In genomic region chr19:1881393-1882088, GRCh38 we compare ENCODE assay signal across 7 cellular contexts. TPM values are rescaled to one million over a fixed set of nuclear protein-coding genes. Genes with fewer than 3 reads are reported as not detected.
DNase-seq lines count a peak whose midpoint lies in the region; ATAC-seq, FAIRE-seq and TF ChIP-seq lines count a peak whose summit lies in the region.
"Not testable (repeated sequence)": the region's sequence is repeated elsewhere in the genome, so short reads cannot be mapped to it uniquely, and the experiment has no call there.

No MANE protein-coding gene starts in this region.

- H3K4me1 Mint-ChIP-seq in activated T-cell treated with anti-CD3 and anti-CD28 coated beads, Interleukin-2, amount 50 U/mL, for 24 hours (ENCODE audit: low read depth) = peaks cover 37% of the 10 kb centered on the region

- not testable (repeated sequence) for H4K20me1 ChIP-seq in OCI-LY1 (ENCODE audit: insufficient read depth, low read length); GM12878 (ENCODE audit: control insufficient read depth, insufficient read depth)
- H4K20me1 ChIP-seq in osteoblast (ENCODE audit: insufficient read depth, low read length) = peaks cover 38% of the 10 kb centered on the region

- H3F3A ChIP-seq in OCI-LY1 (ENCODE audit: insufficient read depth, low read length) = not testable (repeated sequence)

- H3K36me3 Mint-ChIP-seq in activated T-cell treated with anti-CD3 and anti-CD28 coated beads, Interleukin-2, amount 50 U/mL, for 24 hours (ENCODE audit: low read depth) = peaks cover 50% of the 10 kb centered on the region

- not testable (repeated sequence) for H3K27me3 Mint-ChIP-seq in activated T-cell treated with anti-CD3 and anti-CD28 coated beads, Interleukin-2, amount 50 U/mL, for 24 hours

- H3K4me1 ChIP-seq in OCI-LY1 (ENCODE audit: insufficient read depth, low read length, severe bottlenecking) = peaks cover 32% of the 10 kb centered on the region
- H3K4me1 ChIP-seq in GM12878 (ENCODE audit: control insufficient read depth, insufficient read depth, low read length) = peaks cover 21% of the 10 kb centered on the region
- peaks cover 40 to 63% (median 48%) of the 10 kb centered on the region in 3 donors for H3K4me1 ChIP-seq in esophagus squamous epithelium
- peaks cover 46% of the 10 kb centered on the region for H3K4me1 ChIP-seq in lower lobe of right lung
- peaks cover 11% of the 10 kb centered on the region for H3K4me1 ChIP-seq in osteoblast (ENCODE audit: insufficient read depth, low read length)
- peaks cover 20 to 48% (median 46%) of the 10 kb centered on the region in 5 donors for H3K4me1 ChIP-seq in subcutaneous abdominal adipose tissue (ENCODE audit: control insufficient read depth in 5 of 5, insufficient read depth in 5 of 5, low read length in 5 of 5)

- DNase-seq in activated T-cell treated with anti-CD3 and anti-CD28 coated beads, Interleukin-2, amount 50 U/mL, for 24 hours; GM12878 (ENCODE audit: low read depth, low spot score); esophagus squamous epithelium (lab: John Stamatoyannopoulos, UW); lower lobe of right lung: not testable (repeated sequence)
- DNase-seq in osteoblast (ENCODE audit: insufficient read length, low spot score, missing footprints) = peak; percentile 46

- H3K4me3 ChIP-seq in OCI-LY1 (ENCODE audit: low read depth, low read length, poor library complexity, severe bottlenecking) = peak overlapping the region; percentile 81
- not testable (repeated sequence) for H3K4me3 ChIP-seq in GM12878; osteoblast (ENCODE audit: insufficient read depth, low read length)
- H3K4me3 ChIP-seq in esophagus squamous epithelium = peak overlapping the region in 3 of 4 donors; percentile 20 to 98 (median 28)
- peak overlapping the region; percentile 97 for H3K4me3 ChIP-seq in lower lobe of right lung
- peak overlapping the region in 3 of 5 donors; percentile 22 to 93 (median 46) for H3K4me3 ChIP-seq in subcutaneous abdominal adipose tissue (ENCODE audit: low read depth in 1 of 5, low read length in 5 of 5)

- H3K9me3 Mint-ChIP-seq in activated T-cell treated with anti-CD3 and anti-CD28 coated beads, Interleukin-2, amount 50 U/mL, for 24 hours = not testable (repeated sequence)

- H2AFZ ChIP-seq in OCI-LY1 (ENCODE audit: low read length); GM12878 (ENCODE audit: control insufficient read depth, low read depth, low read length); osteoblast (ENCODE audit: low read length): not testable (repeated sequence)

- TF ChIP-seq RAD21 in GM12878 (IDR thresholded peaks at IDR 0.05; ENCODE audit: insufficient read depth, low read depth, low read length) = not testable (repeated sequence)

- not testable (repeated sequence) for FAIRE-seq in GM12878 (lab: Jason Lieb, UNC)

- peak overlapping the region; percentile 96 for H3K27ac Mint-ChIP-seq in activated T-cell treated with anti-CD3 and anti-CD28 coated beads, Interleukin-2, amount 50 U/mL, for 24 hours

- TF ChIP-seq POLR2A in GM12878 (IDR thresholded peaks at IDR 0.05; ENCODE audit: low read depth, low read length); esophagus squamous epithelium (IDR thresholded peaks at IDR 0.05): not testable (repeated sequence)

- H3K36me3 ChIP-seq in OCI-LY1 (ENCODE audit: insufficient read depth, low read length); GM12878 (ENCODE audit: control insufficient read depth in 2 of 2, insufficient read depth in 2 of 2, low read length in 1 of 2); osteoblast (ENCODE audit: insufficient read depth, low read length): not testable (repeated sequence)
- H3K36me3 ChIP-seq in esophagus squamous epithelium (peaks cover 0 to 25% (median 6%) of the 10 kb centered on the region in 3 donors), lower lobe of right lung (peaks cover 22% of the 10 kb centered on the region), subcutaneous abdominal adipose tissue (ENCODE audit: control insufficient read depth in 5 of 5, insufficient read depth in 5 of 5, low read length in 5 of 5) (peaks cover 0 to 14% (median 4%) of the 10 kb centered on the region in 5 donors)

- CTCF ChIA-PET in GM12878 (lab: Yijun Ruan, JAX) = interaction anchor here (1.7 kb wide), 1 partner anchor 16 kb away, joined by 5 read pairs; no protein-coding TSS in a partner anchor

- not testable (repeated sequence) for TF ChIP-seq CTCF in OCI-LY1 (IDR thresholded peaks at IDR 0.05; ENCODE audit: low read length); GM12878 (IDR thresholded peaks at IDR 0.05 in 2 of 3, conservative IDR thresholded peaks at IDR 0.05 in 1 of 3; ENCODE audit: control insufficient read depth in 2 of 3, extremely low read depth in 1 of 3, insufficient read depth in 1 of 3, low read depth in 3 of 3, low read length in 3 of 3); esophagus squamous epithelium (IDR thresholded peaks at IDR 0.05); lower lobe of right lung (IDR thresholded peaks at IDR 0.05); osteoblast (IDR thresholded peaks at IDR 0.05; ENCODE audit: extremely low read depth, low read depth, low read length)

- RAD21 ChIA-PET in GM12878 (lab: Charles Lee; ENCODE audit: unreplicated experiment) = not testable (repeated sequence)

- peak overlapping the region; percentile 84; the same call in 1 of the 2 replicates for H3K9ac ChIP-seq in OCI-LY1 (ENCODE audit: low read length)
- not testable (repeated sequence) for H3K9ac ChIP-seq in GM12878 (ENCODE audit: control insufficient read depth, insufficient read depth, low read length)
- peak overlapping the region in 1 of 5 donors; percentile 87 for H3K9ac ChIP-seq in subcutaneous abdominal adipose tissue (ENCODE audit: low read length in 5 of 5)

- H3K27ac ChIP-seq in OCI-LY1 (ENCODE audit: low read depth, low read length, poor library complexity, severe bottlenecking) (peak overlapping the region; percentile 79), GM12878 (ENCODE audit: control insufficient read depth, insufficient read depth) (peak overlapping the region; percentile 30; the same call in 1 of the 2 replicates), esophagus squamous epithelium (peak overlapping the region; percentile 66 to 96 (median 95)), lower lobe of right lung (peak overlapping the region; percentile 90), subcutaneous abdominal adipose tissue (ENCODE audit: low read depth, low read length) (peak overlapping the region; percentile 52)
- not testable (repeated sequence) for H3K27ac ChIP-seq in osteoblast (ENCODE audit: low read depth, low read length)

- not testable (repeated sequence) for ATAC-seq in GM12878, lower lobe of right lung

- SMC1A ChIA-PET in GM12878 (lab: Charles Lee; ENCODE audit: uncharacterized antibody, unreplicated experiment) = not testable (repeated sequence)

- BruUV-seq in GM12878 (replicated peaks; lab: Mats Ljungman, UMichigan) = not testable (repeated sequence)

- 92% methylated on average over 12 of the region's 44 CpGs for WGBS in GM12878 (ENCODE audit: insufficient coverage, insufficient replicate concordance, low lambda C conversion rate, missing lambda C conversion rate)
- 40% methylated on average over 1 of the region's 44 CpGs; no CpG with 5 or more reads in 1 of the 2 donors for WGBS in esophagus squamous epithelium, 2 donors

- intact Hi-C loops in GM12878 (cut with micrococcal nuclease; ENCODE audit: unreplicated experiment); esophagus squamous epithelium (cut with DNase I); lower lobe of right lung (cut with DNase I): not testable (repeated sequence)

- H3K9me3 ChIP-seq in OCI-LY1 (ENCODE audit: low read length); GM12878 (replicated peaks; ENCODE audit: control insufficient read depth, insufficient read depth, low read length); esophagus squamous epithelium; lower lobe of right lung; osteoblast (ENCODE audit: low read depth, low read length); subcutaneous abdominal adipose tissue (ENCODE audit: control insufficient read depth in 5 of 5, low read length in 5 of 5): not testable (repeated sequence)

- not testable (repeated sequence) for H3K9me2 ChIP-seq in OCI-LY1 (ENCODE audit: low read depth, low read length)

- H3K4me2 ChIP-seq in OCI-LY1 (ENCODE audit: low read length) (peak overlapping the region; percentile 93), GM12878 (ENCODE audit: control insufficient read depth, insufficient read depth) (peak overlapping the region; percentile 55; the same call in 1 of the 2 replicates)
- not testable (repeated sequence) for H3K4me2 ChIP-seq in osteoblast (ENCODE audit: insufficient read depth, low read length)

- in situ Hi-C loops in GM12878 (cut with MboI) = not testable (repeated sequence)

- not testable (repeated sequence) for TF ChIP-seq EP300 in GM12878 (IDR thresholded peaks at IDR 0.05; ENCODE audit: borderline replicate concordance in 1 of 2, control insufficient read depth in 1 of 2, low read depth in 2 of 2, low read length in 2 of 2)

- not testable (repeated sequence) for H3K27me3 ChIP-seq in OCI-LY1 (ENCODE audit: insufficient read depth, low read length); GM12878 (replicated peaks in 1 of 2; ENCODE audit: control insufficient read depth in 2 of 2, insufficient read depth in 2 of 2, low read length in 1 of 2); esophagus squamous epithelium; lower lobe of right lung (ENCODE audit: low read depth); osteoblast (ENCODE audit: insufficient read depth, low read length); subcutaneous abdominal adipose tissue (ENCODE audit: control insufficient read depth in 5 of 5, insufficient read depth in 4 of 5, low read length in 5 of 5)

- POLR2A ChIA-PET in GM12878 (lab: Charles Lee) = not testable (repeated sequence)

- H3K79me2 ChIP-seq in OCI-LY1 (ENCODE audit: insufficient read depth, low read length) (peaks cover 27% of the 10 kb centered on the region), GM12878 (ENCODE audit: control insufficient read depth, insufficient read depth, low read length) (peaks cover 34% of the 10 kb centered on the region), osteoblast (ENCODE audit: insufficient read depth, low read length) (peaks cover 48% of the 10 kb centered on the region)

- H3K4me3 Mint-ChIP-seq in activated T-cell treated with anti-CD3 and anti-CD28 coated beads, Interleukin-2, amount 50 U/mL, for 24 hours = peak overlapping the region; percentile 94

RNA-seq across cellular contexts. Expression of gene ABHD17A, which starts 3.8 kb away (rescaled TPM):
- 25.8 and 29.5 TPM in 2 replicates for total RNA-seq in GM12878 (2013; cell fraction: nucleolus; rRNA removed)
- 109 and 126 TPM in 2 replicates for total RNA-seq in GM12878 (2014; rRNA removed)
- total RNA-seq in GM12878 (2014; rRNA removed; fragmentation: Illumina TruSeq; extraction: Trizol) = 5.6 and 7.0 TPM in 2 replicates
- total RNA-seq in GM12878 (2021) = 72.6 and 77.6 TPM in 2 replicates
- 8.6 TPM for polyA plus RNA-seq in GM12878 (2011; ENCODE audit: low read depth)
- 7.7 and 25.3 TPM in 2 replicates for polyA plus RNA-seq in GM12878 (2011; rRNA removed)
- 45.6 and 92.1 TPM in 2 replicates for polyA plus RNA-seq in GM12878 (2011; cell fraction: cytosol; rRNA removed)
- polyA plus RNA-seq in GM12878 (2011; cell fraction: nucleus; rRNA removed) = 158 and 188 TPM in 2 replicates
- 36.2 and 44.0 TPM in 2 replicates for polyA plus RNA-seq in GM12878 (2012)
- 0.87 and 2.5 TPM in 2 replicates for polyA plus RNA-seq in GM12878 (2014; fragmentation: Illumina TruSeq; extraction: Trizol)
- polyA plus RNA-seq in GM12878 (2014; fragmentation: Nextera tagmentation; extraction: Ambion mirVana) = under 1 TPM in 1 of 2 experiments, not detected in 1; 0.13 TPM
- 84.5 and 105 TPM in 2 replicates for polyA plus RNA-seq in GM12878 (2014; rRNA removed)
- 10 to 100 TPM; 28.8 to 45.7 TPM for polyA plus RNA-seq in GM12878 (2016; fragmentation: Nextera tagmentation; extraction: Ambion mirVana)
- 22.4 and 32.0 TPM in 2 replicates for polyA minus RNA-seq in GM12878 (2011; rRNA and poly(A)+ RNA removed)
- polyA minus RNA-seq in GM12878 (2011; cell fraction: cytosol; rRNA and poly(A)+ RNA removed) = 21.4 and 26.9 TPM in 2 replicates
- 13.5 and 18.1 TPM in 2 replicates for polyA minus RNA-seq in GM12878 (2011; cell fraction: nucleus; rRNA and poly(A)+ RNA removed)
- 10 to 100 TPM; 78.4 to 91.7 (median 82.9) TPM for total RNA-seq in esophagus squamous epithelium
- 76.4 TPM for total RNA-seq in lower lobe of right lung
- 49.5 and 52.5 TPM in 2 replicates for total RNA-seq in osteoblast

RNA-seq across cellular contexts. Expression of gene KLF16, which starts 18.2 kb away (rescaled TPM):
- total RNA-seq in GM12878 (2013; cell fraction: nucleolus; rRNA removed) = 4.1 and 5.1 TPM in 2 replicates
- total RNA-seq in GM12878 (2014; rRNA removed) (5.4 and 6.2 TPM in 2 replicates), GM12878 (2014; rRNA removed; fragmentation: Illumina TruSeq; extraction: Trizol) (2.2 and 2.6 TPM in 2 replicates), GM12878 (2021) (37.6 and 41.2 TPM in 2 replicates), esophagus squamous epithelium (10 to 100 TPM in 1 of 4 donors, 1 to 10 TPM in 3; 8.3 to 13.5 (median 9.1) TPM), lower lobe of right lung (22.2 TPM), osteoblast (6.9 and 11.5 TPM in 2 replicates)
- polyA plus RNA-seq in GM12878 (2011; ENCODE audit: low read depth) = 2.1 TPM
- polyA plus RNA-seq in GM12878 (2011; rRNA removed) (0.89 and 1.6 TPM in 2 replicates), GM12878 (2014; fragmentation: Illumina TruSeq; extraction: Trizol) (0.57 and 2.6 TPM in 2 replicates), GM12878 (2014; fragmentation: Nextera tagmentation; extraction: Ambion mirVana) (under 1 TPM; 0.03 to 0.24 TPM), GM12878 (2014; rRNA removed) (13.4 and 13.7 TPM in 2 replicates), GM12878 (2016; fragmentation: Nextera tagmentation; extraction: Ambion mirVana) (1 to 10 TPM; 2.1 to 2.5 TPM)
- polyA plus RNA-seq in GM12878 (2011; cell fraction: cytosol; rRNA removed) = 4.1 and 7.5 TPM in 2 replicates
- 11.3 and 26.9 TPM in 2 replicates for polyA plus RNA-seq in GM12878 (2011; cell fraction: nucleus; rRNA removed)
- polyA plus RNA-seq in GM12878 (2012) = 9.1 and 13.8 TPM in 2 replicates
- 0.59 and 1.9 TPM in 2 replicates for polyA minus RNA-seq in GM12878 (2011; rRNA and poly(A)+ RNA removed)
- polyA minus RNA-seq in GM12878 (2011; cell fraction: cytosol; rRNA and poly(A)+ RNA removed) = 4.9 and 7.4 TPM in 2 replicates
- 1.5 and 6.3 TPM in 2 replicates for polyA minus RNA-seq in GM12878 (2011; cell fraction: nucleus; rRNA and poly(A)+ RNA removed)

RNA-seq across cellular contexts. Expression of gene ADAT3, which starts 23.7 kb away (rescaled TPM):
- 26.1 and 30.8 TPM in 2 replicates for total RNA-seq in GM12878 (2013; cell fraction: nucleolus; rRNA removed)
- total RNA-seq in GM12878 (2014; rRNA removed) (3.8 and 5.6 TPM in 2 replicates), GM12878 (2014; rRNA removed; fragmentation: Illumina TruSeq; extraction: Trizol) (0.27 TPM in 1 of 2 replicates, not detected in the other), GM12878 (2021) (11.6 and 11.8 TPM in 2 replicates), esophagus squamous epithelium (10 to 100 TPM in 2 of 4 donors, 1 to 10 TPM in 2; 4.7 to 20.4 (median 11.1) TPM), lower lobe of right lung (6.2 TPM), osteoblast (3.3 and 3.8 TPM in 2 replicates)
- polyA plus RNA-seq in GM12878 (2011; ENCODE audit: low read depth) = 0.54 TPM
- polyA plus RNA-seq in GM12878 (2011; rRNA removed) (0.13 and 0.46 TPM in 2 replicates), GM12878 (2014; fragmentation: Illumina TruSeq; extraction: Trizol) (not detected in 2 replicates), GM12878 (2014; fragmentation: Nextera tagmentation; extraction: Ambion mirVana) (not detected), GM12878 (2014; rRNA removed) (11.0 and 13.2 TPM in 2 replicates), GM12878 (2016; fragmentation: Nextera tagmentation; extraction: Ambion mirVana) (1 to 10 TPM; 7.7 to 8.9 TPM)
- polyA plus RNA-seq in GM12878 (2011; cell fraction: cytosol; rRNA removed) = 1.1 and 2.1 TPM in 2 replicates
- polyA plus RNA-seq in GM12878 (2011; cell fraction: nucleus; rRNA removed) = 5.4 and 12.3 TPM in 2 replicates
- 3.0 and 3.7 TPM in 2 replicates for polyA plus RNA-seq in GM12878 (2012)
- polyA minus RNA-seq in GM12878 (2011; rRNA and poly(A)+ RNA removed) = 0.62 TPM in 1 of 2 replicates, not detected in the other
- polyA minus RNA-seq in GM12878 (2011; cell fraction: cytosol; rRNA and poly(A)+ RNA removed) = 1.1 and 1.5 TPM in 2 replicates
- 1.9 and 4.9 TPM in 2 replicates for polyA minus RNA-seq in GM12878 (2011; cell fraction: nucleus; rRNA and poly(A)+ RNA removed)

RNA-seq across cellular contexts. Expression of gene SCAMP4, which starts 23.7 kb away (rescaled TPM):
- 42.9 and 44.9 TPM in 2 replicates for total RNA-seq in GM12878 (2013; cell fraction: nucleolus; rRNA removed)
- total RNA-seq in GM12878 (2014; rRNA removed) (16.9 and 19.3 TPM in 2 replicates), GM12878 (2014; rRNA removed; fragmentation: Illumina TruSeq; extraction: Trizol) (6.5 and 7.0 TPM in 2 replicates), GM12878 (2021) (34.7 and 38.7 TPM in 2 replicates), esophagus squamous epithelium (100 to 1,000 TPM in 1 of 4 donors, 10 to 100 TPM in 3; 49.8 to 144 (median 83.9) TPM), lower lobe of right lung (65.0 TPM), osteoblast (55.7 and 70.6 TPM in 2 replicates)
- 8.1 TPM for polyA plus RNA-seq in GM12878 (2011; ENCODE audit: low read depth)
- polyA plus RNA-seq in GM12878 (2011; rRNA removed) (2.7 and 5.6 TPM in 2 replicates), GM12878 (2014; fragmentation: Illumina TruSeq; extraction: Trizol) (5.1 and 8.7 TPM in 2 replicates), GM12878 (2014; fragmentation: Nextera tagmentation; extraction: Ambion mirVana) (1 to 10 TPM in 1 of 2 experiments, under 1 TPM in 1; 0.63 to 2.3 TPM), GM12878 (2014; rRNA removed) (24.4 and 33.2 TPM in 2 replicates), GM12878 (2016; fragmentation: Nextera tagmentation; extraction: Ambion mirVana) (10 to 100 TPM; 33.8 to 34.4 TPM)
- 6.9 and 10.0 TPM in 2 replicates for polyA plus RNA-seq in GM12878 (2011; cell fraction: cytosol; rRNA removed)
- polyA plus RNA-seq in GM12878 (2011; cell fraction: nucleus; rRNA removed) = 28.6 and 39.7 TPM in 2 replicates
- 21.9 and 26.7 TPM in 2 replicates for polyA plus RNA-seq in GM12878 (2012)
- polyA minus RNA-seq in GM12878 (2011; rRNA and poly(A)+ RNA removed) = 3.1 and 15.0 TPM in 2 replicates
- 7.0 and 10.7 TPM in 2 replicates for polyA minus RNA-seq in GM12878 (2011; cell fraction: cytosol; rRNA and poly(A)+ RNA removed)
- 9.1 and 17.2 TPM in 2 replicates for polyA minus RNA-seq in GM12878 (2011; cell fraction: nucleus; rRNA and poly(A)+ RNA removed)

RNA-seq across cellular contexts. Expression of gene REXO1, which starts 33.3 kb away (rescaled TPM):
- total RNA-seq in GM12878 (2013; cell fraction: nucleolus; rRNA removed) = 47.1 and 50.6 TPM in 2 replicates
- total RNA-seq in GM12878 (2014; rRNA removed) (5.2 and 11.7 TPM in 2 replicates), GM12878 (2014; rRNA removed; fragmentation: Illumina TruSeq; extraction: Trizol) (6.4 and 8.5 TPM in 2 replicates), GM12878 (2021) (38.1 and 45.2 TPM in 2 replicates), esophagus squamous epithelium (10 to 100 TPM in 3 of 4 donors, 1 to 10 TPM in 1; 7.5 to 16.4 (median 15.4) TPM), lower lobe of right lung (29.1 TPM), osteoblast (8.5 and 9.4 TPM in 2 replicates)
- polyA plus RNA-seq in GM12878 (2011; ENCODE audit: low read depth) = 8.9 TPM
- polyA plus RNA-seq in GM12878 (2011; rRNA removed) (2.7 and 9.5 TPM in 2 replicates), GM12878 (2014; fragmentation: Illumina TruSeq; extraction: Trizol) (4.0 and 8.2 TPM in 2 replicates), GM12878 (2014; fragmentation: Nextera tagmentation; extraction: Ambion mirVana) (under 1 TPM; 0.03 to 0.64 TPM), GM12878 (2014; rRNA removed) (31.3 and 38.2 TPM in 2 replicates), GM12878 (2016; fragmentation: Nextera tagmentation; extraction: Ambion mirVana) (1 to 10 TPM; 3.7 to 8.4 TPM)
- 16.1 and 17.2 TPM in 2 replicates for polyA plus RNA-seq in GM12878 (2011; cell fraction: cytosol; rRNA removed)
- polyA plus RNA-seq in GM12878 (2011; cell fraction: nucleus; rRNA removed) = 52.3 and 81.1 TPM in 2 replicates
- polyA plus RNA-seq in GM12878 (2012) = 23.8 and 34.3 TPM in 2 replicates
- 9.6 and 10.0 TPM in 2 replicates for polyA minus RNA-seq in GM12878 (2011; rRNA and poly(A)+ RNA removed)
- 10.0 and 14.4 TPM in 2 replicates for polyA minus RNA-seq in GM12878 (2011; cell fraction: cytosol; rRNA and poly(A)+ RNA removed)
- 7.4 and 15.0 TPM in 2 replicates for polyA minus RNA-seq in GM12878 (2011; cell fraction: nucleus; rRNA and poly(A)+ RNA removed)
